In the genomic region with DNA sequence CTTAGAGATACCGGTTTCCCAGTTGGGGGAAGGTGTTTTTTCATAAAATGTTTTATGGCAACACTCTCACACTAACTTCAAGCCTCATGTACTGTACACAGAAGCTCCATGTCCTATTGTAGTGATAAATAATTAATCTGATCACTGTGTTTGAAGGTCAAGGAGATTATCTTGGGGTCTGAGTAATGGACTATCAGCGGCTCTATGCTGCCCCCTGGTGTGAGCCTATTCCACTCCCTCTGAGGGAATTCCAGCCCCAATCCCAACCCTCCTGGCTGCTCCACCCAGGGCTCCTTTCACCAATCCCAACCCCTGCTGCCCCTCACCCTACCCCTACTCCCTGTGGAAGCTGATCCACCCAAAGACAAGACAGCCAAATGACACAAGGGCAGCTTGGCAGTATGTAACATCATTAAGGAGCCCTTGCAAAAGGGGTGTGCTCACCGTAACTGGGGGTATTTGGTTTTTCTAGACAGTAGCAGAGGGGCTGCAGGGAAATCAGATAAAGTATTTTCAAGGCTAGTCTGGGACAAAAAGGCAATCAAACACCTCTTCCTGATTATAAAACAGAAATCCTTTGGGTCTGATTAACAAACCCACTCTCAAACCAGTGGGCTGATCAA, we compare ENCODE assay signal across 1 cellular context.
TF ChIP-seq lines count a peak whose summit lies in the region.

No MANE protein-coding gene starts in this region.

TF ChIP-seq in WTC11, 78 proteins besides CTCF, POLR2A, EP300 and RAD21 (continued from another document):
- TF ChIP-seq, protein P1, sequence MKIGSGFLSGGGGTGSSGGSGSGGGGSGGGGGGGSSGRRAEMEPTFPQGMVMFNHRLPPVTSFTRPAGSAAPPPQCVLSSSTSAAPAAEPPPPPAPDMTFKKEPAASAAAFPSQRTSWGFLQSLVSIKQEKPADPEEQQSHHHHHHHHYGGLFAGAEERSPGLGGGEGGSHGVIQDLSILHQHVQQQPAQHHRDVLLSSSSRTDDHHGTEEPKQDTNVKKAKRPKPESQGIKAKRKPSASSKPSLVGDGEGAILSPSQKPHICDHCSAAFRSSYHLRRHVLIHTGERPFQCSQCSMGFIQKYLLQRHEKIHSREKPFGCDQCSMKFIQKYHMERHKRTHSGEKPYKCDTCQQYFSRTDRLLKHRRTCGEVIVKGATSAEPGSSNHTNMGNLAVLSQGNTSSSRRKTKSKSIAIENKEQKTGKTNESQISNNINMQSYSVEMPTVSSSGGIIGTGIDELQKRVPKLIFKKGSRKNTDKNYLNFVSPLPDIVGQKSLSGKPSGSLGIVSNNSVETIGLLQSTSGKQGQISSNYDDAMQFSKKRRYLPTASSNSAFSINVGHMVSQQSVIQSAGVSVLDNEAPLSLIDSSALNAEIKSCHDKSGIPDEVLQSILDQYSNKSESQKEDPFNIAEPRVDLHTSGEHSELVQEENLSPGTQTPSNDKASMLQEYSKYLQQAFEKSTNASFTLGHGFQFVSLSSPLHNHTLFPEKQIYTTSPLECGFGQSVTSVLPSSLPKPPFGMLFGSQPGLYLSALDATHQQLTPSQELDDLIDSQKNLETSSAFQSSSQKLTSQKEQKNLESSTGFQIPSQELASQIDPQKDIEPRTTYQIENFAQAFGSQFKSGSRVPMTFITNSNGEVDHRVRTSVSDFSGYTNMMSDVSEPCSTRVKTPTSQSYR (CRISPR knock-in tag; IDR thresholded peaks at IDR 0.05): no peak
TF ChIP-seq in WTC11: peak in this region for 0.
